8 cellular contexts compared by ENCODE assay signal in genomic region chr2:17202633-17203032, GRCh38.
A peak's percentile ranks its signal among the peaks of the same experiment; 100 is the strongest.
DNase-seq lines count a peak whose midpoint lies in the region; ATAC-seq lines count a peak whose summit lies in the region.
"Not testable (repeated sequence)": the region's sequence is repeated elsewhere in the genome, so short reads cannot be mapped to it uniquely, and the experiment has no call there.

No MANE protein-coding gene starts in this region.

- DNase-seq in GF-D8 (lab: John Stamatoyannopoulos, UW) (peak; percentile 35), Karpas-422 (peak; percentile 79), SKM-1 (lab: John Stamatoyannopoulos, UW; ENCODE audit: unreplicated experiment) (peak; percentile 67), medulla oblongata (ENCODE audit: extremely low spot score) (peak; percentile 19)

- not testable (repeated sequence) for H3K9me3 ChIP-seq in Karpas-422 (ENCODE audit: low read length)

- H3K4me2 ChIP-seq in Karpas-422 (ENCODE audit: low read depth, low read length, poor library complexity, severe bottlenecking), result peak overlapping the region; percentile 43

- H3K36me3 ChIP-seq in Karpas-422 (ENCODE audit: insufficient read depth, low read length), result not testable (repeated sequence)

- H3K27ac ChIP-seq in Karpas-422 (ENCODE audit: low read length), result peak overlapping the region; percentile 76

- H3K9me2 ChIP-seq in Karpas-422 (replicated peaks; ENCODE audit: insufficient read depth, low read length), result not testable (repeated sequence)

- H3K4me3 ChIP-seq in Karpas-422 (ENCODE audit: low read length), result not testable (repeated sequence)

- H3K9ac ChIP-seq in Karpas-422 (ENCODE audit: low read length), result not testable (repeated sequence)

- ATAC-seq in GM19023 (IDR thresholded peaks at IDR 0.05; ENCODE audit: unreplicated experiment), result peak; percentile 94
- peak; percentile 95 for ATAC-seq in GM21515 (IDR thresholded peaks at IDR 0.05; ENCODE audit: unreplicated experiment)
- peak; percentile 76 for ATAC-seq in HG02798 (IDR thresholded peaks at IDR 0.05; ENCODE audit: poor library complexity, unreplicated experiment)
- peak; percentile 96 for ATAC-seq in HG03159 (IDR thresholded peaks at IDR 0.05; ENCODE audit: unreplicated experiment)

- not testable (repeated sequence) for H3K79me2 ChIP-seq in Karpas-422 (ENCODE audit: low read length)

- peaks cover 21% of the 10 kb centered on the region for H3K4me1 ChIP-seq in Karpas-422 (ENCODE audit: low read length)

- H2AFZ ChIP-seq in Karpas-422 (ENCODE audit: low read length), result peak overlapping the region; percentile 6

- H4K20me1 ChIP-seq in Karpas-422 (ENCODE audit: insufficient read depth, low read depth, low read length), result not testable (repeated sequence)

- H3K27me3 ChIP-seq in Karpas-422 (ENCODE audit: low read length), result not testable (repeated sequence)

Comparison
In these comparisons a context has a peak if more than half of its experiments do, and no peak if none do; other contexts are left out.
1. DNase-seq: peak in every context shown above with its lines; median percentile 79 in Karpas-422; 67 in SKM-1; 35 in GF-D8; 19 in medulla oblongata.